Comparison of ENCODE assay signal across 30 cellular contexts in the genomic region with DNA sequence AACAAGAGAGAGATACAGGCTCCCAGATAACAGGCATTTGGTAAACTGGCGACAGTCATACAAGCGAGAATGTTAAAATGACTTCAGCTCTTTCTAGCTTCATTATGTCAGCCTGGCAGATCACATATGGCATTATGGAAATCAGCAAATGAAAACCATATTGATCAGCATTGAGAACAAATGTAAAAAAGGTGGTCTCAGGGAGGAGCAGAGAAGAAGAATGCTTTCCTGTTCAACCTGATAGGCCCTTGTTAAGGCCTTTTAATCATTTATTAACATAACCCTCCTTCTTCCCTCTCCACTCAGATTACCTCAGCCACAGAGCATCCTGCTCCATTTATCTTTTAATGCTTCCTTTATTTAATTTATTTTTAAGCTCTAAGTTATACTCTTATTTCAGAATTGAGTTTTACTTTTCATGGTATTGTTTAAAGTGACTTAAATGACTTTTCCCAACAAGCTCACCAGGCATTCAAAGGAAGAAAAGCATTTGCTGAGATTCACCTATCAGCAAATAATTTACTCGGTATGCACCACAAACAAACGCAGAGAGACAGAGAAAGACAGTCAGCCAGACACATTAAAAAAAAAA.
DNase-seq lines count a peak whose midpoint lies in the region; ATAC-seq, FAIRE-seq and TF ChIP-seq lines count a peak whose summit lies in the region.
"Had no signal": no experiment of that assay in that cellular context is flagged by ENCODE, and none has a peak within 500 bp of the region (broad histone marks: within the 10 kb centered on the region; RNA-seq: fewer than 3 reads in every experiment).

No MANE protein-coding gene starts in this region.

- H3K79me2 ChIP-seq in H1 (ENCODE audit: control insufficient read depth in 1 of 2, insufficient read depth in 2 of 2, low read length in 2 of 2): no peaks in the 10 kb centered on the region

- no peaks in the 10 kb centered on the region for H3K36me3 ChIP-seq in H1 (ENCODE audit: control insufficient read depth in 2 of 4, insufficient read depth in 4 of 4, low read length in 3 of 4)
- H3K36me3 ChIP-seq in kidney (ENCODE audit: control insufficient read depth in 1 of 2, insufficient read depth in 2 of 2, low read length in 2 of 2): no peaks in the 10 kb centered on the region
- H3K36me3 ChIP-seq: BLaER1 treated with 17β-estradiol and CSF1 and Interleukin-3, amounts not matched to agents 10 nM and 100 nM; gastrocnemius medialis; pancreas; right atrium auricular region; uterus; WERI-Rb-1 had no signal

- FAIRE-seq in A549 (lab: Jason Lieb, UNC) (peak; percentile 89), HTR-8/SVneo (lab: Jason Lieb, UNC) (peak; percentile 9), H1 (lab: Jason Lieb, UNC) (peak; percentile 19), kidney (lab: Jason Lieb, UNC) (no peak)
- FAIRE-seq: GM12892, pancreas had no signal

- H3K4me1 Mint-ChIP-seq in natural killer cell treated with Interleukin-12 subunit alpha and Interleukin-12 subunit beta and Interleukin-15 and Interleukin-18, amount 100 ng/mL, for 72 hours (ENCODE audit: low read depth in 2 of 2): peaks cover 8 to 21% of the 10 kb centered on the region in 2 donors

- peaks cover 51% of the 10 kb centered on the region for H3K4me1 ChIP-seq in A549
- H3K4me1 ChIP-seq in H1 (replicated peaks in 1 of 4; ENCODE audit: control insufficient read depth in 3 of 4, insufficient read depth in 4 of 4, low read length in 3 of 4): peaks cover 2 to 6% (median 3%) of the 10 kb centered on the region in 4 experiments; a peak in 5 of 7 replicates
- peaks cover 2 to 12% of the 10 kb centered on the region in 2 donors for H3K4me1 ChIP-seq in kidney (ENCODE audit: control insufficient read depth in 1 of 2, insufficient read depth in 1 of 2, low read depth in 1 of 2, low read length in 2 of 2)
- H3K4me1 ChIP-seq: pancreas, right atrium auricular region, uterus had no signal

- no peak overlapping the region for H3K4me3 Mint-ChIP-seq in natural killer cell treated with Interleukin-12 subunit alpha and Interleukin-12 subunit beta and Interleukin-15 and Interleukin-18, amount 100 ng/mL, for 72 hours
- H3K4me3 Mint-ChIP-seq: activated CD8-positive, alpha-beta memory T cell treated with anti-CD3 and anti-CD28 coated beads, Interleukin-2, amount 10 ng/mL, durations not matched to agents 7 days and 5 days; activated naive CD4-positive, alpha-beta T cell treated with anti-CD3 and anti-CD28 coated beads for 36 hours; activated T-cell treated with anti-CD3 and anti-CD28 coated beads, Interleukin-2, amount 50 U/mL, for 72 hours; naive thymus-derived CD4-positive, alpha-beta T cell; T-helper 2 cell treated with Interferon-gamma antibody and Interleukin-4, amounts not matched to agents 5 μg/mL and 100 μg/mL, for 36 hours had no signal

- intact Hi-C loops in kidney (cut with DNase I): no loop called here

- H2AK5ac ChIP-seq in H1 (ENCODE audit: low read depth, low read length): no peak overlapping the region

- H2BK120ac ChIP-seq in H1 (replicated peaks; ENCODE audit: low read depth, low read length): no peak overlapping the region

- no peaks in the 10 kb centered on the region for H3K27me3 Mint-ChIP-seq in natural killer cell treated with Interleukin-12 subunit alpha and Interleukin-12 subunit beta and Interleukin-15 and Interleukin-18, amount 100 ng/mL, for 72 hours
- H3K27me3 Mint-ChIP-seq: activated CD8-positive, alpha-beta memory T cell treated with anti-CD3 and anti-CD28 coated beads, Interleukin-2, amount 10 ng/mL, durations not matched to agents 7 days and 5 days had no signal

- WGBS in A549 (ENCODE audit: missing lambda C conversion rate): 31% methylated on average over 4 of the region's 4 CpGs
- 74% methylated on average over 4 of the region's 4 CpGs; no CpG with 5 or more reads in 1 of the 2 experiments for WGBS in H1 (ENCODE audit: extremely low coverage in 1 of 2, insufficient coverage in 1 of 2, insufficient read length in 1 of 2, insufficient replicate concordance in 2 of 2, low coverage in 1 of 2, low lambda C conversion rate in 2 of 2, missing lambda C conversion rate in 1 of 2), 2 experiments

- H2BK20ac ChIP-seq in H1 (ENCODE audit: low read length): no peak overlapping the region

- H4K20me1 ChIP-seq in H1 (replicated peaks in 1 of 2; ENCODE audit: control insufficient read depth in 1 of 2, insufficient read depth in 2 of 2, low read length in 2 of 2): no peaks in the 10 kb centered on the region
- H4K20me1 ChIP-seq: BLaER1 treated with 17β-estradiol and CSF1 and Interleukin-3, amounts not matched to agents 10 nM and 100 nM had no signal

- no peak overlapping the region for H3K18ac ChIP-seq in H1 (ENCODE audit: extremely low read depth, low read length)

- no peak overlapping the region for H3K14ac ChIP-seq in H1 (ENCODE audit: insufficient read length)

- H2BK15ac ChIP-seq in H1 (ENCODE audit: low read length): no peak overlapping the region

- H3K9ac ChIP-seq in H1 (replicated peaks in 1 of 4; ENCODE audit: extremely low read depth in 1 of 4, low read depth in 3 of 4, low read length in 3 of 4) (no peak overlapping the region), kidney (ENCODE audit: low read length in 2 of 2) (no peak overlapping the region)
- H3K9ac ChIP-seq: BLaER1 treated with 17β-estradiol and CSF1 and Interleukin-3, amounts not matched to agents 10 nM and 100 nM had no signal

- H3K4ac ChIP-seq in H1 (replicated peaks; ENCODE audit: insufficient read length, low read depth, low read length): no peak overlapping the region

- H3K36me3 Mint-ChIP-seq in natural killer cell treated with Interleukin-12 subunit alpha and Interleukin-12 subunit beta and Interleukin-15 and Interleukin-18, amount 100 ng/mL, for 72 hours: no peaks in the 10 kb centered on the region
- H3K36me3 Mint-ChIP-seq: activated CD8-positive, alpha-beta memory T cell treated with anti-CD3 and anti-CD28 coated beads, Interleukin-2, amount 10 ng/mL, durations not matched to agents 7 days and 5 days had no signal

- H3K56ac ChIP-seq in H1 (replicated peaks; ENCODE audit: insufficient read length, low read depth, low read length): no peak overlapping the region

- no peak overlapping the region for H4K91ac ChIP-seq in H1 (replicated peaks; ENCODE audit: insufficient read length, low read length)

- H2BK5ac ChIP-seq in H1 (ENCODE audit: low read depth, low read length): no peak overlapping the region

- TF ChIP-seq EP300 in A549 (IDR thresholded peaks at IDR 0.05) (no peak), H1 (IDR thresholded peaks at IDR 0.05; ENCODE audit: borderline replicate concordance in 1 of 2, low read depth in 2 of 2, low read length in 2 of 2) (no peak)

- peak; percentile 47 to 67; a peak in 4 of 6 replicates for ATAC-seq in A549
- ATAC-seq in natural killer cell treated with Interleukin-12 subunit alpha and Interleukin-12 subunit beta and Interleukin-15 and Interleukin-18, amount 100 ng/mL, for 72 hours: no peak
- ATAC-seq: activated CD8-positive, alpha-beta memory T cell treated with anti-CD3 and anti-CD28 coated beads, Interleukin-2, amount 10 ng/mL, durations not matched to agents 7 days and 5 days; activated T-cell treated with anti-CD3 and anti-CD28 coated beads, Interleukin-2, amount 50 U/mL, for 72 hours; esophagus mucosa; gastrocnemius medialis; naive thymus-derived CD4-positive, alpha-beta T cell; pancreas had no signal

- no peak overlapping the region for H4K8ac ChIP-seq in H1 (ENCODE audit: extremely low read depth, insufficient read depth, low read length)

- TF ChIP-seq RAD21 in A549 (conservative IDR thresholded peaks at IDR 0.05 in 1 of 2, IDR thresholded peaks at IDR 0.05 in 1 of 2) (no peak), H1 (IDR thresholded peaks at IDR 0.05 in 1 of 2, conservative IDR thresholded peaks at IDR 0.05 in 1 of 2; ENCODE audit: low read depth in 2 of 2, low read length in 2 of 2) (no peak)

- no peak overlapping the region for H3K23ac ChIP-seq in H1 (ENCODE audit: insufficient read length)

- no peaks in the 10 kb centered on the region for H3K9me3 ChIP-seq in A549
- H3K9me3 ChIP-seq in H1 (ENCODE audit: insufficient read depth in 2 of 2, low read depth in 1 of 2, low read length in 1 of 2): no peaks in the 10 kb centered on the region
- no peaks in the 10 kb centered on the region for H3K9me3 ChIP-seq in kidney (ENCODE audit: control insufficient read depth in 1 of 2, low read length in 2 of 2)
- H3K9me3 ChIP-seq: gastrocnemius medialis, pancreas, right atrium auricular region, uterus had no signal

- peak overlapping the region; percentile 79 for H3K4me2 ChIP-seq in A549
- H3K4me2 ChIP-seq in H1 (ENCODE audit: insufficient read depth in 1 of 2, low read depth in 2 of 2, low read length in 2 of 2): no peak overlapping the region
- H3K4me2 ChIP-seq: BLaER1 treated with 17β-estradiol and CSF1 and Interleukin-3, amounts not matched to agents 10 nM and 100 nM had no signal

- H3K4me3 ChIP-seq in A549 (peak overlapping the region; percentile 33; the same call in 1 of the 3 replicates), H1 (ENCODE audit: extremely low read depth in 1 of 4, insufficient read depth in 2 of 4, low read depth in 3 of 4, low read length in 4 of 4) (no peak overlapping the region), kidney (ENCODE audit: low read length in 2 of 2) (peak overlapping the region in 1 of 2 donors; percentile 12)
- H3K4me3 ChIP-seq: BLaER1 treated with 17β-estradiol and CSF1 and Interleukin-3, amounts not matched to agents 10 nM and 100 nM; gastrocnemius medialis; pancreas; right atrium auricular region; uterus had no signal

- H3K27ac Mint-ChIP-seq in natural killer cell treated with Interleukin-12 subunit alpha and Interleukin-12 subunit beta and Interleukin-15 and Interleukin-18, amount 100 ng/mL, for 72 hours: no peak overlapping the region
- H3K27ac Mint-ChIP-seq: activated CD8-positive, alpha-beta memory T cell treated with anti-CD3 and anti-CD28 coated beads, Interleukin-2, amount 10 ng/mL, durations not matched to agents 7 days and 5 days; activated naive CD4-positive, alpha-beta T cell treated with anti-CD3 and anti-CD28 coated beads for 36 hours; activated T-cell treated with anti-CD3 and anti-CD28 coated beads, Interleukin-2, amount 50 U/mL, for 72 hours; T-helper 2 cell treated with Interferon-gamma antibody and Interleukin-4, amounts not matched to agents 5 μg/mL and 100 μg/mL, for 36 hours had no signal

- POLR2A ChIA-PET in A549 (lab: Yijun Ruan, JAX): no interaction called here
- POLR2A ChIA-PET in H1 (lab: Charles Lee; ENCODE audit: partially characterized antibody): no interaction called here

- CTCF ChIA-PET in A549 (lab: Yijun Ruan, JAX) (interaction anchor here (0.6 to 0.8 kb wide), 2 partner anchors 9 to 934 kb away, joined by 3 read pairs; no protein-coding TSS in a partner anchor), H1 (lab: Charles Lee; ENCODE audit: partially characterized antibody) (interaction anchor here (0.6 to 0.7 kb wide), 2 partner anchors 75 to 81 kb away, joined by 3 read pairs; no protein-coding TSS in a partner anchor)

- no peak overlapping the region for H2BK12ac ChIP-seq in H1 (ENCODE audit: low read depth, low read length)

- TF ChIP-seq POLR2A in A549 (IDR thresholded peaks at IDR 0.05; ENCODE audit: low read length) (no peak), H1 (IDR thresholded peaks at IDR 0.05; ENCODE audit: control extremely low read depth in 1 of 2, low read depth in 2 of 2, low read length in 2 of 2) (no peak)

- H2AFZ ChIP-seq in H1 (ENCODE audit: low read length): no peak overlapping the region

- H3K27ac ChIP-seq in A549 (peak overlapping the region; percentile 70 to 85), H1 (ENCODE audit: low read depth, low read length) (peak overlapping the region; percentile 38; the same call in 1 of the 2 replicates), kidney (ENCODE audit: low read depth in 2 of 2, low read length in 2 of 2) (peak overlapping the region in 1 of 2 donors; percentile 67)
- H3K27ac ChIP-seq: BLaER1 treated with 17β-estradiol and CSF1 and Interleukin-3, amounts not matched to agents 10 nM and 100 nM; gastrocnemius medialis; pancreas; right atrium auricular region; RWPE1; uterus; WERI-Rb-1 had no signal

- H3K27me3 ChIP-seq in H1 (replicated peaks in 1 of 4; ENCODE audit: control insufficient read depth in 3 of 4, extremely low read depth in 1 of 4, insufficient read depth in 3 of 4, low read length in 3 of 4): peaks cover 0 to 1% (median 0%) of the 10 kb centered on the region in 4 experiments; a peak in 1 of 7 replicates
- H3K27me3 ChIP-seq: BLaER1 treated with 17β-estradiol and CSF1 and Interleukin-3, amounts not matched to agents 10 nM and 100 nM; gastrocnemius medialis; pancreas; right atrium auricular region; uterus had no signal

- DNase-seq in A549 (ENCODE audit: low read depth in 1 of 2, low spot score in 1 of 2) (peak in 1 of 2 experiments; percentile 28), HTR-8/SVneo (ENCODE audit: insufficient read length, low spot score) (no peak), H1 (ENCODE audit: low read depth in 1 of 2, low spot score in 2 of 2) (no peak), left kidney (ENCODE audit: low read depth, low spot score) (peak; percentile 46), kidney (no peak), DMS53 treated with DMSO at 0.1 percent for 48 hours (lab: John Stamatoyannopoulos, UW; ENCODE audit: unreplicated experiment) (no peak), NCI-H1436 (lab: John Stamatoyannopoulos, UW) (no peak)
- no peak for DNase-seq in natural killer cell treated with Interleukin-12 subunit alpha and Interleukin-12 subunit beta and Interleukin-15 and Interleukin-18, amount 100 ng/mL, for 72 hours (ENCODE audit: low spot score)
- DNase-seq: activated CD4-positive, alpha-beta T cell treated with anti-CD3 and anti-CD28 coated beads, Interleukin-2, amount 50 U/mL, for 1 hour; activated CD8-positive, alpha-beta memory T cell treated with anti-CD3 and anti-CD28 coated beads, Interleukin-2, amount 10 ng/mL, durations not matched to agents 7 days and 5 days; activated naive CD4-positive, alpha-beta T cell treated with anti-CD3 and anti-CD28 coated beads for 36 hours; activated T-cell treated with anti-CD3 and anti-CD28 coated beads, Interleukin-2, amount 50 U/mL, for 72 hours; amniotic stem cell; effector CD4-positive, alpha-beta T cell; gastrocnemius medialis; MM.1S; naive thymus-derived CD4-positive, alpha-beta T cell; NCI-H2171 treated with DMSO at 0.1 percent for 48 hours; NCI-H526; pancreas; stimulated activated CD4-positive, alpha-beta T cell treated with anti-CD3 and anti-CD28 coated beads, Interleukin-4, amount 100 ng/mL, for 24 hours; stimulated activated naive CD4-positive, alpha-beta T cell; uterus; WERI-Rb-1 had no signal

- TF ChIP-seq CTCF in A549 (IDR thresholded peaks at IDR 0.05) (no peak), H1 (IDR thresholded peaks at IDR 0.05; ENCODE audit: control extremely low read depth in 1 of 3, insufficient read depth in 1 of 3, low read depth in 1 of 3, low read length in 3 of 3) (no peak), kidney (IDR thresholded peaks at IDR 0.05; ENCODE audit: borderline replicate concordance, extremely low read depth, insufficient read depth) (no peak)

- H3K9me3 Mint-ChIP-seq in natural killer cell treated with Interleukin-12 subunit alpha and Interleukin-12 subunit beta and Interleukin-15 and Interleukin-18, amount 100 ng/mL, for 72 hours: no peaks in the 10 kb centered on the region
- H3K9me3 Mint-ChIP-seq: activated naive CD4-positive, alpha-beta T cell treated with anti-CD3 and anti-CD28 coated beads for 36 hours; T-helper 2 cell treated with Interferon-gamma antibody and Interleukin-4, amounts not matched to agents 5 μg/mL and 100 μg/mL, for 36 hours had no signal

- H3K23me2 ChIP-seq in H1 (ENCODE audit: low read depth, low read length): no peaks in the 10 kb centered on the region

- H3K79me1 ChIP-seq in H1 (ENCODE audit: low read depth, low read length): no peaks in the 10 kb centered on the region

- H4K5ac ChIP-seq in H1 (ENCODE audit: insufficient read length, low read depth, low read length): no peak overlapping the region

Comparison
In these comparisons a context has a peak if more than half of its experiments do, and no peak if none do; other contexts are left out.
1. ATAC-seq: peak in A549 (2 of 2); none in natural killer cell treated with Interleukin-12 subunit alpha and Interleukin-12 subunit beta and Interleukin-15 and Interleukin-18, amount 100 ng/mL, for 72 hours (0 of 2).